20 cellular contexts compared by ENCODE assay signal in the genomic region with DNA sequence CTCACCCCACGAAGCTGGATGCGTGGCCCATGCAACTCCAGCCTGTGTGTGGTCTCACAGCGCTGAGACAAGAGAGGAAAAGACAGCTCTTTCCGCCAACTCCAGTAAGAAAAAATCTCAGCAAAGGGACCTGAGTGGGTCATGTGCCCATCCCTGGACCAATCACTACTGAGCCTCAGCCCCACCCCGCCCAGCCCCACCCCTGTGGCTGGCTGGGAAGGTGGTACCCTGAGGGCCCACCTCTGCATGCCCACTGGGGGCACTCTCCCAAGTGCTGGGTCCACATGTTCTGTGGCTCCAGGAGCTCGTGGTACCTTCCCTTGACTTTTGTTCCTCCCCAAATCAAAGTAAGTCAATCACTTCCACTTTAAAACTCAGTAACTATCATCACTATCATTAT.
DNase-seq lines count a peak whose midpoint lies in the region; ATAC-seq lines count a peak whose summit lies in the region.
"Had no signal": no experiment of that assay in that cellular context is flagged by ENCODE, and none has a peak within 500 bp of the region (broad histone marks: within the 10 kb centered on the region; RNA-seq: fewer than 3 reads in every experiment).

No MANE protein-coding gene starts in this region.

- ATAC-seq in sciatic nerve (peak; percentile 34), GM21825 (IDR thresholded peaks at IDR 0.05; ENCODE audit: unreplicated experiment) (no peak)
- ATAC-seq: SK-N-SH treated with all-trans-retinoic acid at 6 μM for 48 hours had no signal

- intact Hi-C loops in sciatic nerve (cut with DNase I), result no loop called here

- DNase-seq in NCI-H82 (lab: John Stamatoyannopoulos, UW), result peak; percentile 1
- no peak for DNase-seq in NCI-H82 treated with DMSO at 0.1 percent for 48 hours (lab: John Stamatoyannopoulos, UW; ENCODE audit: unreplicated experiment)
- peak; percentile 24 for DNase-seq in NAMALWA (ENCODE audit: low spot score)
- DNase-seq in iPS-NIHi11 (ENCODE audit: low spot score), result peak; percentile 76
- no peak for DNase-seq in sciatic nerve (ENCODE audit: low spot score)
- no peak for DNase-seq in hippocampal formation (lab: John Stamatoyannopoulos, UW)
- no peak for DNase-seq in dedifferentiated amniotic fluid mesenchymal stem cell (ENCODE audit: extremely low spot score)
- DNase-seq: 8988T; CD8-positive, alpha-beta memory T cell; EL; HCEC 1CT; MM.1S; NCI-H1092; NCI-H1436; NCI-H187 treated with DMSO at 0.1 percent for 48 hours; NCI-H2107; NCI-H446 treated with DMSO at 0.1 percent for 48 hours; NCI-H69 had no signal

Comparison
In these comparisons a context has a peak if more than half of its experiments do, and no peak if none do; other contexts are left out.
1. DNase-seq: peak in NCI-H82 (single experiment), NAMALWA (single experiment) and iPS-NIHi11 (single experiment); none in NCI-H82 treated with DMSO at 0.1 percent for 48 hours (single experiment), sciatic nerve (single experiment), hippocampal formation (0 of 2) and dedifferentiated amniotic fluid mesenchymal stem cell (single experiment).